Comparison of ENCODE assay signal across 8 cellular contexts in the genomic region with DNA sequence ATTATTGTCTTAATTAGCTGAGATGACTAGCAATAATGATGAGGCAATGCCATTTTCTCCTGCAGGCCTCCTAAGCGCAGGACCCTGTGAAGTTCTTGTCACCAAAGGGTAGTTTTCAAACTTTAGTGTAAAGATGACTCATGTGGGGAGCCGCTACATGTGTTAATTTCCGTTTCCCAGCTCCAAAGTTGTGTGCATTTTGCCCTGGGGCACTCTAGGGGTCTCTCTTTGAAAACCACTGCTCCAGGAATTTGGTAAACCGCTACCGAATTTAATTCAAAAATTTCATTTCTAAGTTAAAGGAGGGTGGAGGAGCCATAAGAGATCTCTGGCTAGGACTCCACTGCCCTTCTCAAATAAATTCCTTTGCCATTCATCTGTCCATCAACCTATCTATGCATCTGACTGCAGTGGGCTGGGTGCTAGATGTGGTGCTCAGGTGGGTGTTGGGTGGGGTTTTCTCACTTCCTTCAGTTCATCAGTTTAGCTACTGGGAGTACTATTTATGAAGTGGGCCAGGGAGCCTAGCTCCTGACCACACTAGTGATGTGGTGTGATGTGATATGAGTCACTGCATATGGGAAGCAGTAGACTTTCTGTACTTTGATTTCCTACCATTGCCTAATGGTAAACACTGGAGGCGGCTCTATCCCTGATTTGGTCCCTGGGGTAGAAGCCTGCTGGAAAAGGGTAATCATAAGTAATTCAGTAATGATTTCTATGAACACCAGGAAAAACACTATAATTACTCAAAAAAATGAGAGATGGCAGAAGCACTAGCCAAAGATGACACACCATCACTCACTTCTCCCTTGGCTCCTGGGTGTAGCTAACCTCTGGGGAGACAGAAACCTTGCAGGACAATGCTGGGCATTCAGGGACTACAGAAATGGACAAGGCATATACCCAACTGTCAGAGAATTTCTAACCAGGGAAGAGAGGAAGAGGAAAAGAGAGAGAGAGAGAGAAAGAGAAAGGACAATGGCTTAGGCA. TPM values are rescaled to one million over a fixed set of nuclear protein-coding genes. Genes with fewer than 3 reads are reported as not detected.
A peak's percentile ranks its signal among the peaks of the same experiment; 100 is the strongest.
DNase-seq lines count a peak whose midpoint lies in the region; ATAC-seq and TF ChIP-seq lines count a peak whose summit lies in the region.

No MANE protein-coding gene starts in this region.

- H3K9me2 ChIP-seq in GM23338 (ENCODE audit: insufficient read depth), result no peaks in the 10 kb centered on the region

- H3K4me3 ChIP-seq in GM06990 (replicated peaks; ENCODE audit: low read depth, low read length), result no peak overlapping the region
- H3K4me3 ChIP-seq in GM23338, result no peak overlapping the region
- H3K4me3 ChIP-seq in fibroblast of mammary gland (ENCODE audit: control insufficient read depth, low read depth, low read length), result no peak overlapping the region
- no peak overlapping the region for H3K4me3 ChIP-seq in BE2C (ENCODE audit: low read depth, low read length)

- H3K36me3 Mint-ChIP-seq in GM23338 (ENCODE audit: low read depth), result no peaks in the 10 kb centered on the region; the same call in 2 of the 3 replicates

- peaks cover 5% of the 10 kb centered on the region; the same call in 1 of the 2 replicates for H4K20me1 ChIP-seq in GM23338 (replicated peaks; ENCODE audit: insufficient read depth)

- ATAC-seq in GM23338, result no peak

- peak; percentile 12 for TF ChIP-seq CTCF in GM06990 (IDR thresholded peaks at IDR 0.05; ENCODE audit: insufficient read depth, low read length, poor library complexity, severe bottlenecking)
- TF ChIP-seq CTCF in GM23338 (conservative IDR thresholded peaks at IDR 0.05; ENCODE audit: low read depth in 2 of 2), result peak; percentile 15; a peak in 1 of 4 replicates
- no peak for TF ChIP-seq CTCF in fibroblast of mammary gland (conservative IDR thresholded peaks at IDR 0.05; ENCODE audit: control insufficient read depth, insufficient read depth, low read depth, low read length)
- TF ChIP-seq CTCF in BE2C (IDR thresholded peaks at IDR 0.05; ENCODE audit: low read depth, low read length), result no peak

- peak overlapping the region; percentile 12; the same call in 1 of the 2 replicates for H3K4me2 ChIP-seq in GM23338

- no peak overlapping the region for H3K27ac ChIP-seq in GM23338 (ENCODE audit: low read depth)

- no peaks in the 10 kb centered on the region; the same call in 1 of the 2 replicates for H3K27me3 ChIP-seq in GM06990 (replicated peaks; ENCODE audit: control insufficient read depth, insufficient read depth, low read length)
- peaks cover 67% of the 10 kb centered on the region for H3K27me3 ChIP-seq in GM23338 (ENCODE audit: insufficient read depth)
- no peaks in the 10 kb centered on the region for H3K27me3 ChIP-seq in BE2C

- H2AFZ ChIP-seq in GM23338, result no peak overlapping the region

- no peaks in the 10 kb centered on the region for H3K9me3 Mint-ChIP-seq in GM23338

- H3K27me3 Mint-ChIP-seq in GM23338 (ENCODE audit: insufficient read depth, low read depth, poor library complexity), result peaks cover 34% of the 10 kb centered on the region

- H3K4me1 Mint-ChIP-seq in GM23338, result peaks cover 29% of the 10 kb centered on the region

- H3K79me2 ChIP-seq in GM23338 (replicated peaks; ENCODE audit: insufficient read depth), result no peaks in the 10 kb centered on the region

- DNase-seq in GM06990 (ENCODE audit: extremely low read depth, insufficient read length), result peak; percentile 37
- peak; percentile 40 for DNase-seq in GM23338 (ENCODE audit: low spot score)
- DNase-seq in NOMO-1 treated with DMSO at 0.1 percent for 48 hours (lab: John Stamatoyannopoulos, UW; ENCODE audit: unreplicated experiment), result peak; percentile 59
- peak; percentile 97 for DNase-seq in fibroblast of mammary gland (ENCODE audit: low read depth)
- no peak for DNase-seq in C1 segment of cervical spinal cord (lab: John Stamatoyannopoulos, UW)
- no peak for DNase-seq in BE2C
- DNase-seq in OCI-M2 (lab: John Stamatoyannopoulos, UW; ENCODE audit: unreplicated experiment), result no peak
- DNase-seq in activated naive CD4-positive, alpha-beta T cell treated with Interleukin-2 at 50 U/mL for 16 hours, result no peak

- peaks cover 18% of the 10 kb centered on the region; the same call in 1 of the 2 replicates for H3K4me1 ChIP-seq in GM23338 (ENCODE audit: insufficient read depth)
- H3K4me1 ChIP-seq in BE2C, result no peaks in the 10 kb centered on the region

- H3K4me3 Mint-ChIP-seq in GM23338, result no peak overlapping the region

- 0 out of 2 replicates have a peak, but pooled peaks cover 2% of the 10 kb centered on the region for H3F3A ChIP-seq in GM23338 (replicated peaks; ENCODE audit: low read depth)

- H3K36me3 ChIP-seq in GM06990 (ENCODE audit: control insufficient read depth, insufficient read depth, low read length), result no peaks in the 10 kb centered on the region
- no peaks in the 10 kb centered on the region for H3K36me3 ChIP-seq in GM23338 (ENCODE audit: insufficient read depth)
- no peaks in the 10 kb centered on the region for H3K36me3 ChIP-seq in BE2C

- H3K27ac Mint-ChIP-seq in GM23338, result no peak overlapping the region

- no peaks in the 10 kb centered on the region for H3K9me3 ChIP-seq in BE2C

TF ChIP-seq in GM23338, 12 proteins besides CTCF, POLR2A, EP300 and RAD21 (continues in another document):
- TF ChIP-seq POLR2AphosphoS5 (IDR thresholded peaks at IDR 0.05; ENCODE audit: low read depth) (no peak), CREB1 (CRISPR knock-in tag; IDR thresholded peaks at IDR 0.05; ENCODE audit: low read depth) (no peak), STAT1 (IDR thresholded peaks at IDR 0.05; ENCODE audit: unreplicated experiment) (no peak), NANOG (IDR thresholded peaks at IDR 0.05; ENCODE audit: borderline replicate concordance) (no peak), JUNB (IDR thresholded peaks at IDR 0.05; ENCODE audit: unreplicated experiment) (no peak), EZH2 (IDR thresholded peaks at IDR 0.05; ENCODE audit: low read depth, unreplicated experiment) (no peak), ZNF114 (CRISPR knock-in tag; IDR thresholded peaks at IDR 0.05) (no peak)
- TF ChIP-seq, protein P1, sequence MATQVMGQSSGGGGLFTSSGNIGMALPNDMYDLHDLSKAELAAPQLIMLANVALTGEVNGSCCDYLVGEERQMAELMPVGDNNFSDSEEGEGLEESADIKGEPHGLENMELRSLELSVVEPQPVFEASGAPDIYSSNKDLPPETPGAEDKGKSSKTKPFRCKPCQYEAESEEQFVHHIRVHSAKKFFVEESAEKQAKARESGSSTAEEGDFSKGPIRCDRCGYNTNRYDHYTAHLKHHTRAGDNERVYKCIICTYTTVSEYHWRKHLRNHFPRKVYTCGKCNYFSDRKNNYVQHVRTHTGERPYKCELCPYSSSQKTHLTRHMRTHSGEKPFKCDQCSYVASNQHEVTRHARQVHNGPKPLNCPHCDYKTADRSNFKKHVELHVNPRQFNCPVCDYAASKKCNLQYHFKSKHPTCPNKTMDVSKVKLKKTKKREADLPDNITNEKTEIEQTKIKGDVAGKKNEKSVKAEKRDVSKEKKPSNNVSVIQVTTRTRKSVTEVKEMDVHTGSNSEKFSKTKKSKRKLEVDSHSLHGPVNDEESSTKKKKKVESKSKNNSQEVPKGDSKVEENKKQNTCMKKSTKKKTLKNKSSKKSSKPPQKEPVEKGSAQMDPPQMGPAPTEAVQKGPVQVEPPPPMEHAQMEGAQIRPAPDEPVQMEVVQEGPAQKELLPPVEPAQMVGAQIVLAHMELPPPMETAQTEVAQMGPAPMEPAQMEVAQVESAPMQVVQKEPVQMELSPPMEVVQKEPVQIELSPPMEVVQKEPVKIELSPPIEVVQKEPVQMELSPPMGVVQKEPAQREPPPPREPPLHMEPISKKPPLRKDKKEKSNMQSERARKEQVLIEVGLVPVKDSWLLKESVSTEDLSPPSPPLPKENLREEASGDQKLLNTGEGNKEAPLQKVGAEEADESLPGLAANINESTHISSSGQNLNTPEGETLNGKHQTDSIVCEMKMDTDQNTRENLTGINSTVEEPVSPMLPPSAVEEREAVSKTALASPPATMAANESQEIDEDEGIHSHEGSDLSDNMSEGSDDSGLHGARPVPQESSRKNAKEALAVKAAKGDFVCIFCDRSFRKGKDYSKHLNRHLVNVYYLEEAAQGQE (IDR thresholded peaks at IDR 0.05; ENCODE audit: unreplicated experiment), result no peak
- TF ChIP-seq, protein P2, sequence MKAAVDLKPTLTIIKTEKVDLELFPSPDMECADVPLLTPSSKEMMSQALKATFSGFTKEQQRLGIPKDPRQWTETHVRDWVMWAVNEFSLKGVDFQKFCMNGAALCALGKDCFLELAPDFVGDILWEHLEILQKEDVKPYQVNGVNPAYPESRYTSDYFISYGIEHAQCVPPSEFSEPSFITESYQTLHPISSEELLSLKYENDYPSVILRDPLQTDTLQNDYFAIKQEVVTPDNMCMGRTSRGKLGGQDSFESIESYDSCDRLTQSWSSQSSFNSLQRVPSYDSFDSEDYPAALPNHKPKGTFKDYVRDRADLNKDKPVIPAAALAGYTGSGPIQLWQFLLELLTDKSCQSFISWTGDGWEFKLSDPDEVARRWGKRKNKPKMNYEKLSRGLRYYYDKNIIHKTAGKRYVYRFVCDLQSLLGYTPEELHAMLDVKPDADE (IDR thresholded peaks at IDR 0.05), result no peak

RNA-seq across cellular contexts. Expression of a gene that starts 4.0 kb away (rescaled TPM):
- 6.0 and 6.6 TPM in 2 replicates for total RNA-seq in GM23338 (2014; rRNA removed; shearing (Covaris generic))
- 3.8 and 3.9 TPM in 2 replicates for polyA plus RNA-seq in GM23338 (2016; fragmentation: Nextera tagmentation; extraction: Ambion mirVana)
- polyA plus RNA-seq in BE2C (2012; ENCODE audit: insufficient read depth, insufficient read length, low read depth), result 7.5 TPM

Comparison
In these comparisons a context has a peak if more than half of its experiments do, and no peak if none do; other contexts are left out.
1. DNase-seq: peak in GM06990 (single experiment), GM23338 (single experiment), NOMO-1 treated with DMSO at 0.1 percent for 48 hours (single experiment) and fibroblast of mammary gland (single experiment); none in C1 segment of cervical spinal cord (0 of 14), BE2C (single experiment), OCI-M2 (single experiment) and activated naive CD4-positive, alpha-beta T cell treated with Interleukin-2 at 50 U/mL for 16 hours (single experiment).
2. CTCF ChIP-seq: peak in GM06990 (single experiment) and GM23338 (2 of 2); none in fibroblast of mammary gland (single experiment) and BE2C (single experiment).